Comparison of ENCODE assay signal across 18 cellular contexts in the genomic region with DNA sequence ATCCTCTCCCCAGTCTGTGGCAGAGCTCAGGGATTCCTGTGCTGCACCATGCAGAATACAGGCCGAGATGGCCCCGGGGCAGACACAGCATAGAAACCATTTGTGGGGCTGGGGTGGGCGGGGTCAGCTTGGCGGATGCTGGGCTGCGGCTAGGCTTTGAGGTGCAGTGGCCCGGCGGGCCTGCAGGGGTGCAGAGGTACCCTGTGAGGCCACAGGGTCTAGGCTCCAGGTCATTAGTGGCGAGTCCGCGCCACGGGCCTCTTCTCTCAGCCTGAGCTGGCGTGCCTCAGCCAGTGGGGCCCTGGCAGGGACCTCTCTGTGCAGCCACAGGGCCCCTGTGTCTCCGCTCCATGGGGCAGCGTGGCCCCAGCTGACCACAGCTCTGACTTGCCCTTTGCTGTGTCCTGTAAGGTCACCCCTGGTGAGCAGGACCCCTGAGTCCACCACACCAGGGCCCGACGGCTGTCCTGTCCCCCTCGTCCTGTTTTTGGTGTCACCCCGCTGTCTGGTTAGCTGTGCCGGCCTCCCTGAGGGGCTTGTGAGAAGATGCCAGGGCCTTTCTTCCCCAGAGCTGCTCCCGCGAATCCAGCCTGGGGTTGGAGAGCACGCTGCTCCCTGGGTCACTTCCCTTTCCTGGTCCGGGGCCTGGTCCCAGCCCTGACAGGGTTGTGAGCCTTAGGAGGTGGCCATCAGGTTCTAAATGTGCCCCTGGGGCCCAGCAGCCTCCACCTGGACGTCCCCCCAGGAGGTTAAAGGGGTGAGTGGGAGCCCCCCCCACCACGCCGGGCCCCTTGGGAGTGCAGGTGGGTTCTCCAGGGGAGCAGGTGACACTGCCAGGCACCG. TPM values are rescaled to one million over a fixed set of nuclear protein-coding genes. Genes with fewer than 3 reads are reported as not detected.
DNase-seq lines count a peak whose midpoint lies in the region; ATAC-seq, FAIRE-seq and TF ChIP-seq lines count a peak whose summit lies in the region.
"Had no signal": no experiment of that assay in that cellular context is flagged by ENCODE, and none has a peak within 500 bp of the region (broad histone marks: within the 10 kb centered on the region; RNA-seq: fewer than 3 reads in every experiment).

No MANE protein-coding gene starts in this region.

- in situ Hi-C loops in GM12878 (cut with MboI) = no loop called here

- 60% methylated on average over 24 of the region's 27 CpGs for WGBS in GM12878 (ENCODE audit: insufficient coverage, insufficient replicate concordance, low lambda C conversion rate, missing lambda C conversion rate)

- H3K27me3 ChIP-seq in GM12878 (replicated peaks in 1 of 2; ENCODE audit: control insufficient read depth in 2 of 2, insufficient read depth in 2 of 2, low read length in 1 of 2) = no peaks in the 10 kb centered on the region
- H3K27me3 ChIP-seq: colonic mucosa, esophagus squamous epithelium, hepatocyte, SJCRH30 had no signal

- no peak overlapping the region for H3K9ac ChIP-seq in GM12878 (ENCODE audit: control insufficient read depth, insufficient read depth, low read length)

- TF ChIP-seq EP300 in GM12878 (IDR thresholded peaks at IDR 0.05; ENCODE audit: borderline replicate concordance in 1 of 2, control insufficient read depth in 1 of 2, low read depth in 2 of 2, low read length in 2 of 2) = no peak

- no peak overlapping the region for H3K4me2 ChIP-seq in GM12878 (ENCODE audit: control insufficient read depth, insufficient read depth)
- H3K4me2 ChIP-seq: A549, hepatocyte had no signal

- peak; percentile 44 for DNase-seq in natural killer cell treated with Interleukin-12 subunit alpha and Interleukin-12 subunit beta and Interleukin-15 and Interleukin-18, amount 100 ng/mL, for 72 hours (ENCODE audit: low spot score)
- DNase-seq in natural killer cell = no peak
- DNase-seq in GM12878 (ENCODE audit: low read depth, low spot score) = no peak
- no peak for DNase-seq in neural crest cell (ENCODE audit: low read depth, low spot score)
- DNase-seq in COR-L47 (lab: John Stamatoyannopoulos, UW) = no peak
- DNase-seq in NK-92 (lab: John Stamatoyannopoulos, UW; ENCODE audit: unreplicated experiment) = no peak
- no peak for DNase-seq in DMS 273 treated with DMSO at 0.1 percent for 48 hours (lab: John Stamatoyannopoulos, UW)
- DNase-seq: activated gamma-delta T cell, anterior cingulate cortex, colonic mucosa, esophagus squamous epithelium, MV-4-11, SJCRH30 had no signal

- POLR2A ChIA-PET in GM12878 (lab: Charles Lee) = interaction anchor here (0.5 kb wide), 1 partner anchor 342 kb away, joined by 7 read pairs; no protein-coding TSS in a partner anchor

- H3K79me2 ChIP-seq in GM12878 (ENCODE audit: control insufficient read depth, insufficient read depth, low read length) = peaks cover 49% of the 10 kb centered on the region

- intact Hi-C loops in natural killer cell (cut with micrococcal nuclease) (no loop called here), GM12878 (cut with micrococcal nuclease; ENCODE audit: unreplicated experiment) (no loop called here)

- no peak overlapping the region for H3K4me3 ChIP-seq in GM12878
- H3K4me3 ChIP-seq: A549, colonic mucosa, esophagus squamous epithelium, hepatocyte, psoas muscle, SJCRH30 had no signal

- no peaks in the 10 kb centered on the region for H3K27me3 Mint-ChIP-seq in natural killer cell treated with Interleukin-12 subunit alpha and Interleukin-12 subunit beta and Interleukin-15 and Interleukin-18, amount 100 ng/mL, for 72 hours
- H3K27me3 Mint-ChIP-seq in natural killer cell (ENCODE audit: low read depth in 2 of 2) = no peaks in the 10 kb centered on the region
- H3K27me3 Mint-ChIP-seq in neural crest cell (ENCODE audit: low read depth) = no peaks in the 10 kb centered on the region

- no peak overlapping the region for H3K27ac Mint-ChIP-seq in natural killer cell treated with Interleukin-12 subunit alpha and Interleukin-12 subunit beta and Interleukin-15 and Interleukin-18, amount 100 ng/mL, for 72 hours
- H3K27ac Mint-ChIP-seq in natural killer cell (peak overlapping the region in 1 of 2 donors; percentile 27), neural crest cell (ENCODE audit: unreplicated experiment) (no peak overlapping the region)

- peaks cover 11% of the 10 kb centered on the region for H4K20me1 ChIP-seq in GM12878 (ENCODE audit: control insufficient read depth, insufficient read depth)

- H3K27ac ChIP-seq in GM12878 (ENCODE audit: control insufficient read depth, insufficient read depth) = no peak overlapping the region
- H3K27ac ChIP-seq: A549, colonic mucosa, esophagus squamous epithelium, hepatocyte, psoas muscle, SJCRH30 had no signal

- peaks cover 2 to 12% of the 10 kb centered on the region in 2 experiments; a peak in 2 of 4 replicates for H3K36me3 ChIP-seq in GM12878 (ENCODE audit: control insufficient read depth in 2 of 2, insufficient read depth in 2 of 2, low read length in 1 of 2)
- H3K36me3 ChIP-seq: colonic mucosa, SJCRH30 had no signal

- no peak overlapping the region for H2AFZ ChIP-seq in GM12878 (ENCODE audit: control insufficient read depth, low read depth, low read length)
- H2AFZ ChIP-seq: hepatocyte had no signal

- FAIRE-seq in GM12878 (lab: Jason Lieb, UNC) = no peak
- FAIRE-seq: A549, TTC549 had no signal

- H3K4me3 Mint-ChIP-seq in natural killer cell treated with Interleukin-12 subunit alpha and Interleukin-12 subunit beta and Interleukin-15 and Interleukin-18, amount 100 ng/mL, for 72 hours = no peak overlapping the region
- H3K4me3 Mint-ChIP-seq in natural killer cell (no peak overlapping the region), neural crest cell (peak overlapping the region; percentile 49)

- BruUV-seq in GM12878 (replicated peaks; lab: Mats Ljungman, UMichigan) = no TSS peak

- H3K4me1 ChIP-seq in GM12878 (ENCODE audit: control insufficient read depth, insufficient read depth, low read length) = peaks cover 8% of the 10 kb centered on the region
- H3K4me1 ChIP-seq: colonic mucosa had no signal

- H3K36me3 Mint-ChIP-seq in natural killer cell treated with Interleukin-12 subunit alpha and Interleukin-12 subunit beta and Interleukin-15 and Interleukin-18, amount 100 ng/mL, for 72 hours = no peaks in the 10 kb centered on the region
- H3K36me3 Mint-ChIP-seq in natural killer cell (no peaks in the 10 kb centered on the region), neural crest cell (ENCODE audit: low read depth) (no peaks in the 10 kb centered on the region)

- TF ChIP-seq RAD21 in GM12878 (IDR thresholded peaks at IDR 0.05; ENCODE audit: insufficient read depth, low read depth, low read length) = no peak

- no peaks in the 10 kb centered on the region for H3K9me3 ChIP-seq in GM12878 (replicated peaks; ENCODE audit: control insufficient read depth, insufficient read depth, low read length)
- H3K9me3 ChIP-seq: A549, colonic mucosa, esophagus squamous epithelium, psoas muscle, SJCRH30 had no signal

- H3K9me3 Mint-ChIP-seq in natural killer cell treated with Interleukin-12 subunit alpha and Interleukin-12 subunit beta and Interleukin-15 and Interleukin-18, amount 100 ng/mL, for 72 hours = no peaks in the 10 kb centered on the region
- H3K9me3 Mint-ChIP-seq in natural killer cell = no peaks in the 10 kb centered on the region
- no peaks in the 10 kb centered on the region for H3K9me3 Mint-ChIP-seq in neural crest cell

- RAD21 ChIA-PET in GM12878 (lab: Charles Lee; ENCODE audit: unreplicated experiment) = no interaction called here

- CTCF ChIA-PET in GM12878 (lab: Yijun Ruan, JAX) = interaction anchor here (1.3 kb wide), 1 partner anchor 10 kb away, joined by 8 read pairs; no protein-coding TSS in a partner anchor

- SMC1A ChIA-PET in GM12878 (lab: Charles Lee; ENCODE audit: uncharacterized antibody, unreplicated experiment) = interaction anchor here (1.2 kb wide), 1 partner anchor 10 kb away, joined by 4 read pairs; no protein-coding TSS in a partner anchor

- TF ChIP-seq CTCF in natural killer cell (IDR thresholded peaks at IDR 0.05) (no peak), GM12878 (IDR thresholded peaks at IDR 0.05 in 2 of 3, conservative IDR thresholded peaks at IDR 0.05 in 1 of 3; ENCODE audit: control insufficient read depth in 2 of 3, extremely low read depth in 1 of 3, insufficient read depth in 1 of 3, low read depth in 3 of 3, low read length in 3 of 3) (peak in 2 of 3 experiments; percentile 7 to 40; a peak in 1 of 6 replicates), neural crest cell (conservative IDR thresholded peaks at IDR 0.05) (no peak)

- no peak for TF ChIP-seq POLR2A in GM12878 (IDR thresholded peaks at IDR 0.05; ENCODE audit: low read depth, low read length)

- ATAC-seq in natural killer cell treated with Interleukin-12 subunit alpha and Interleukin-12 subunit beta and Interleukin-15 and Interleukin-18, amount 100 ng/mL, for 72 hours = no peak
- ATAC-seq in natural killer cell (no peak), GM12878 (peak; percentile 97), HG03378 (IDR thresholded peaks at IDR 0.05; ENCODE audit: unreplicated experiment) (no peak)
- ATAC-seq: A549 had no signal

- peaks cover 19 to 26% of the 10 kb centered on the region in 2 donors for H3K4me1 Mint-ChIP-seq in natural killer cell treated with Interleukin-12 subunit alpha and Interleukin-12 subunit beta and Interleukin-15 and Interleukin-18, amount 100 ng/mL, for 72 hours (ENCODE audit: low read depth in 2 of 2)
- H3K4me1 Mint-ChIP-seq in natural killer cell (peaks cover 22 to 47% of the 10 kb centered on the region in 2 donors), neural crest cell (peaks cover 28% of the 10 kb centered on the region)

RNA-seq across cellular contexts. Expression of a gene that starts 12.1 kb away (rescaled TPM):
- total RNA-seq in natural killer cell treated with Interleukin-12 subunit alpha and Interleukin-12 subunit beta and Interleukin-15 and Interleukin-18, amount 100 ng/mL, for 72 hours = 10 to 100 TPM; 57.0 to 63.1 TPM
- total RNA-seq in natural killer cell = 10 to 100 TPM; 68.0 to 73.5 (median 68.1) TPM
- 152 and 157 TPM in 2 replicates for total RNA-seq in GM12878 (2013; cell fraction: nucleolus; rRNA removed)
- 25.6 and 26.5 TPM in 2 replicates for total RNA-seq in GM12878 (2014; rRNA removed)
- total RNA-seq in GM12878 (2014; rRNA removed; fragmentation: Illumina TruSeq; extraction: Trizol) = 11.3 and 12.3 TPM in 2 replicates
- total RNA-seq in GM12878 (2021) = 49.6 and 50.2 TPM in 2 replicates
- 11.6 TPM for polyA plus RNA-seq in GM12878 (2011; ENCODE audit: low read depth)
- polyA plus RNA-seq in GM12878 (2011; rRNA removed) = 8.0 and 16.0 TPM in 2 replicates
- 17.7 and 21.6 TPM in 2 replicates for polyA plus RNA-seq in GM12878 (2011; cell fraction: cytosol; rRNA removed)
- 69.2 and 77.9 TPM in 2 replicates for polyA plus RNA-seq in GM12878 (2011; cell fraction: nucleus; rRNA removed)
- polyA plus RNA-seq in GM12878 (2012) = 41.0 and 42.8 TPM in 2 replicates
- polyA plus RNA-seq in GM12878 (2014; fragmentation: Illumina TruSeq; extraction: Trizol) = 3.1 and 7.6 TPM in 2 replicates
- polyA plus RNA-seq in GM12878 (2014; fragmentation: Nextera tagmentation; extraction: Ambion mirVana) = 1 to 10 TPM in 1 of 2 experiments, under 1 TPM in 1; 0.47 to 1.8 TPM
- polyA plus RNA-seq in GM12878 (2014; rRNA removed) = 32.2 and 33.7 TPM in 2 replicates
- polyA plus RNA-seq in GM12878 (2016; fragmentation: Nextera tagmentation; extraction: Ambion mirVana) = 10 to 100 TPM; 16.4 to 19.1 TPM
- polyA minus RNA-seq in GM12878 (2011; rRNA and poly(A)+ RNA removed) = 28.3 and 50.6 TPM in 2 replicates
- polyA minus RNA-seq in GM12878 (2011; cell fraction: cytosol; rRNA and poly(A)+ RNA removed) = 23.2 and 24.5 TPM in 2 replicates
- 47.8 and 58.7 TPM in 2 replicates for polyA minus RNA-seq in GM12878 (2011; cell fraction: nucleus; rRNA and poly(A)+ RNA removed)
- total RNA-seq in neural crest cell = 43.3 and 45.4 TPM in 2 replicates

Comparison
In these comparisons a context has a peak if more than half of its experiments do, and no peak if none do; other contexts are left out.
1. CTCF ChIP-seq: peak in GM12878 (2 of 3); none in natural killer cell (single experiment) and neural crest cell (single experiment).